In the genomic region with DNA sequence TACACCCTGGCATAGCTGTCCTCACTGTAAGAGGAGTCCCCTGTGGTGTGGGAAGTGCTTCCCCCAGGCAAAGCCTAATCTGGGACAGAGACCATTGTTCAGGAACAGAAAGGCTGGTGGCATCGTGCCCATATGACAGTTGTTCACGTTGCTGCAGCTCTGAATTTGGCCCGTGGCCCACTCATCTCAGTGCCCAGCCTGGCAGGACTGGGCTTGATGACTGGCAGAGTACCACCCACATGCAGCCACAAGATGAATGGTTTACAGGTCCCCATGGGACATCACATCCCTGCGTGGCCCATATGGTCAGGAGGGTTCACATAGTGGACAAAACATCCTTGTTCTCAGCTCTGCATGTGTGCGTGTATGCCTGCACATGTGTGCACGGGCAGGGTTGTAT, we compare ENCODE assay signal across 23 cellular contexts. TPM values are rescaled to one million over a fixed set of nuclear protein-coding genes. Genes with fewer than 3 reads are reported as not detected.
A peak's percentile ranks its signal among the peaks of the same experiment; 100 is the strongest.
DNase-seq lines count a peak whose midpoint lies in the region; ATAC-seq lines count a peak whose summit lies in the region.
"Had no signal": no experiment of that assay in that cellular context is flagged by ENCODE, and none has a peak within 500 bp of the region (broad histone marks: within the 10 kb centered on the region; RNA-seq: fewer than 3 reads in every experiment).

No MANE protein-coding gene starts in this region.

- H3K4me2 ChIP-seq in trophoblast cell (ENCODE audit: low read length), result no peak overlapping the region
- H3K4me2 ChIP-seq: BLaER1, hepatocyte had no signal

- no peak overlapping the region for H2BK5ac ChIP-seq in trophoblast cell (ENCODE audit: low read depth, low read length, poor library complexity)

- no peak overlapping the region for H3K14ac ChIP-seq in trophoblast cell (ENCODE audit: low read length)

- peak overlapping the region; percentile 33 for H3K23ac ChIP-seq in trophoblast cell (ENCODE audit: low read length)

- H3K79me1 ChIP-seq in trophoblast cell (ENCODE audit: low read length), result no peaks in the 10 kb centered on the region

- H3K18ac ChIP-seq in trophoblast cell (ENCODE audit: low read length), result no peak overlapping the region

- DNase-seq in DMS153 treated with DMSO at 0.1 percent for 48 hours (lab: John Stamatoyannopoulos, UW; ENCODE audit: unreplicated experiment), result peak; percentile 74
- peak; percentile 94 for DNase-seq in NCI-H1105 (lab: John Stamatoyannopoulos, UW)
- DNase-seq in NCI-H446 (lab: John Stamatoyannopoulos, UW), result peak; percentile 96 to 99
- no peak for DNase-seq in trophoblast cell
- DNase-seq in SIG-M5 treated with dmso at 0.1 percent for 504 hours (lab: John Stamatoyannopoulos, UW; ENCODE audit: unreplicated experiment), result no peak
- DNase-seq: activated CD4-positive, alpha-beta memory T cell treated with anti-CD3 and anti-CD28 coated beads, Interleukin-2, amount 10 ng/mL, durations not matched to agents 7 days and 5 days; activated naive CD8-positive, alpha-beta T cell treated with anti-CD3 and anti-CD28 coated beads, Interleukin-2, amount 10 ng/mL, durations not matched to agents 7 days and 5 days; effector CD4-positive, alpha-beta T cell; Kasumi-1; mesenchymal stem cell; NCI-H187; stimulated activated CD4-positive, alpha-beta T cell treated with anti-CD3 and anti-CD28 coated beads, Interleukin-12 subunit alpha, Interleukin-12 subunit beta, amount 100 ng/mL, for 4 hours; stimulated activated naive B cell treated with anti-CD40 and anti-IgM and Interleukin-4, amounts not matched to agents 10 μg/mL and 1 μg/mL and 100 μg/mL, for 72 hours; T-helper 1 cell had no signal

- ATAC-seq in HG03045 (IDR thresholded peaks at IDR 0.05; ENCODE audit: unreplicated experiment) (no peak), GM18858 (IDR thresholded peaks at IDR 0.05; ENCODE audit: unreplicated experiment) (no peak)
- ATAC-seq: stimulated activated naive B cell treated with anti-CD40 and anti-IgM and Interleukin-4, amounts not matched to agents 10 μg/mL and 1 μg/mL and 100 μg/mL, for 72 hours had no signal

- no peak overlapping the region for H2BK12ac ChIP-seq in trophoblast cell (ENCODE audit: low read length)

- no peak overlapping the region for H2AFZ ChIP-seq in trophoblast cell (ENCODE audit: insufficient read depth, low read length, poor library complexity)
- H2AFZ ChIP-seq: hepatocyte had no signal

- H3K4ac ChIP-seq in trophoblast cell (ENCODE audit: low read depth, low read length), result no peak overlapping the region

- no peaks in the 10 kb centered on the region for H3K4me1 ChIP-seq in trophoblast cell (ENCODE audit: control insufficient read depth in 1 of 2, insufficient read depth in 2 of 2, low read length in 2 of 2)
- H3K4me1 ChIP-seq: HAP-1, tibial nerve had no signal

- no peaks in the 10 kb centered on the region for H3K79me2 ChIP-seq in trophoblast cell (ENCODE audit: control insufficient read depth, insufficient read depth, low read length, poor library complexity)
- H3K79me2 ChIP-seq: hepatocyte had no signal

- H2AK5ac ChIP-seq in trophoblast cell (ENCODE audit: low read length), result no peak overlapping the region

- WGBS in trophoblast cell (ENCODE audit: extremely low coverage, insufficient coverage, insufficient read length), result no CpG with 5 or more reads among the region's 6 CpGs

- no peak overlapping the region for H4K12ac ChIP-seq in trophoblast cell (ENCODE audit: low read depth, low read length)

- peaks cover 7% of the 10 kb centered on the region for H3K27me3 ChIP-seq in trophoblast cell (ENCODE audit: insufficient read depth, low read length)
- H3K27me3 ChIP-seq: BLaER1 had no signal

- H4K8ac ChIP-seq in trophoblast cell (ENCODE audit: low read depth, low read length), result no peak overlapping the region

- no peak overlapping the region for H3K9ac ChIP-seq in trophoblast cell (ENCODE audit: low read length)
- H3K9ac ChIP-seq: BLaER1 had no signal

- H3K36me3 ChIP-seq in trophoblast cell (ENCODE audit: control insufficient read depth in 1 of 2, insufficient read depth in 2 of 2, low read length in 2 of 2), result no peaks in the 10 kb centered on the region
- H3K36me3 ChIP-seq: BLaER1, cardiac muscle cell, HAP-1, tibial nerve had no signal

- no peak overlapping the region for H3K4me3 ChIP-seq in trophoblast cell (ENCODE audit: low read depth, low read length)
- H3K4me3 ChIP-seq: BLaER1, cardiac muscle cell, HAP-1, hepatocyte, tibial nerve had no signal

- no peak overlapping the region for H2BK120ac ChIP-seq in trophoblast cell (ENCODE audit: insufficient read depth, low read length, poor library complexity)

- no peaks in the 10 kb centered on the region for H3K9me3 ChIP-seq in trophoblast cell (ENCODE audit: insufficient read depth, low read depth, low read length)
- H3K9me3 ChIP-seq: HAP-1 had no signal

- no peak overlapping the region for H3K27ac ChIP-seq in trophoblast cell (ENCODE audit: low read depth, low read length)
- H3K27ac ChIP-seq: BLaER1, cardiac muscle cell, hepatocyte, tibial nerve, VCaP had no signal

- H4K91ac ChIP-seq in trophoblast cell (ENCODE audit: low read depth, low read length), result no peak overlapping the region

RNA-seq across cellular contexts. Expression of a gene that starts 17.5 kb away (rescaled TPM):
- 0.01 and 0.21 TPM in 2 replicates for polyA plus RNA-seq in trophoblast cell (2013)
- polyA plus RNA-seq: keratinocyte had no signal

Comparison
In these comparisons a context has a peak if more than half of its experiments do, and no peak if none do; other contexts are left out.
1. DNase-seq: peak in DMS153 treated with DMSO at 0.1 percent for 48 hours (single experiment), NCI-H1105 (single experiment) and NCI-H446 (2 of 2); none in trophoblast cell (0 of 2) and SIG-M5 treated with dmso at 0.1 percent for 504 hours (single experiment).